ENCODE assay signal across 24 cellular contexts in the genomic region with DNA sequence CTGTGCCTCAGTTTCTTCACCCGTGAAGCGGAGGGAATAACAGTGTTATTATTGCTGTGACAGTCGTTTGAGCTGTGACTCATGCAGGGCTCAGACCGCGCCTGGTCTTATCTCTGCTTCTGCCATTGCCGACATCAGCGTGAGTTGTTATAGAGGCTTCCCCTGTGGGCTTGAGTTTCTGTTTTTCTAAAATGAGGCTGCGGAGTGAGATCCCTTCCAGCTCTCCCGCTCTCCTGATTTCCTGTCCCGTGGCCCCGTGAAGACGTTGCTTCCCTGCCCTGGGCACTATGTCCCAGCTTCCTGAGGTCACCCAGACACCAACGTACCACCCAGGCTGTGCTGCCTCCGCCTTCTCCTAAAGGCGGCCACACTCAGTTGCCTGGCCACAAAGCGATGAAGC.
A peak's percentile ranks its signal among the peaks of the same experiment; 100 is the strongest.
DNase-seq lines count a peak whose midpoint lies in the region; ATAC-seq and TF ChIP-seq lines count a peak whose summit lies in the region.
"Had no signal": no experiment of that assay in that cellular context is flagged by ENCODE, and none has a peak within 500 bp of the region (broad histone marks: within the 10 kb centered on the region; RNA-seq: fewer than 3 reads in every experiment).

No MANE protein-coding gene starts in this region.

- no peaks in the 10 kb centered on the region for H3K4me1 ChIP-seq in breast epithelium
- H3K4me1 ChIP-seq in Panc1 (ENCODE audit: control insufficient read depth, insufficient read depth, low read length), result no peaks in the 10 kb centered on the region
- H3K4me1 ChIP-seq in vagina, result no peaks in the 10 kb centered on the region
- H3K4me1 ChIP-seq: adrenal gland, gastrocnemius medialis, HAP-1, pancreas had no signal

- H3K36me3 ChIP-seq in breast epithelium (no peaks in the 10 kb centered on the region), Panc1 (ENCODE audit: control insufficient read depth, insufficient read depth, low read length) (no peaks in the 10 kb centered on the region), vagina (no peaks in the 10 kb centered on the region)
- H3K36me3 ChIP-seq: adrenal gland; BLaER1 treated with 17β-estradiol and CSF1 and Interleukin-3, amounts not matched to agents 10 nM and 100 nM; cardiac muscle cell; gastrocnemius medialis; HAP-1; pancreas had no signal

- POLR2A ChIA-PET in MCF 10A (lab: Yijun Ruan, JAX), result interaction anchor here (0.7 kb wide), 1 partner anchor 159 kb away, joined by 3 read pairs; no protein-coding TSS in a partner anchor
- POLR2A ChIA-PET in Panc1 (lab: Charles Lee), result interaction anchor here (0.6 kb wide), 1 partner anchor 151 kb away, joined by 5 read pairs; no protein-coding TSS in a partner anchor

- H3K36me3 Mint-ChIP-seq in MCF 10A (ENCODE audit: insufficient read depth, unreplicated experiment), result no peaks in the 10 kb centered on the region
- no peaks in the 10 kb centered on the region for H3K36me3 Mint-ChIP-seq in activated T-helper 2 cell treated with anti-CD3 and anti-CD28 coated beads, Interferon-gamma antibody, Interleukin-2, Interleukin-4, amounts not matched to agents 10 μg/mL and 5 μg/mL and 100 μg/mL, durations not matched to agents 14 hours and 24 hours and 36 hours (ENCODE audit: low read depth)
- H3K36me3 Mint-ChIP-seq: activated CD4-positive, alpha-beta memory T cell treated with anti-CD3 and anti-CD28 coated beads for 36 hours had no signal

- peaks cover 0 to 5% of the 10 kb centered on the region in 2 donors for H3K27me3 ChIP-seq in breast epithelium
- H3K27me3 ChIP-seq in Panc1 (ENCODE audit: control insufficient read depth, insufficient read depth, low read length), result no peaks in the 10 kb centered on the region; the same call in 1 of the 2 replicates
- H3K27me3 ChIP-seq in vagina, result no peaks in the 10 kb centered on the region
- H3K27me3 ChIP-seq: adrenal gland; BLaER1 treated with 17β-estradiol and CSF1 and Interleukin-3, amounts not matched to agents 10 nM and 100 nM; cardiac muscle cell; gastrocnemius medialis; pancreas had no signal

- DNase-seq in breast epithelium (ENCODE audit: low spot score in 2 of 2), result no peak
- no peak for DNase-seq in MCF 10A (ENCODE audit: unreplicated experiment)
- DNase-seq in Panc1 (ENCODE audit: low read depth, low spot score), result no peak
- peak; percentile 77 for DNase-seq in fibroblast of villous mesenchyme (ENCODE audit: low read depth)
- DNase-seq in vagina (ENCODE audit: extremely low spot score in 2 of 2), result no peak
- DNase-seq in activated T-helper 2 cell treated with anti-CD3 and anti-CD28 coated beads, Interferon-gamma antibody, Interleukin-2, Interleukin-4, amounts not matched to agents 10 μg/mL and 5 μg/mL and 100 μg/mL, durations not matched to agents 14 hours and 24 hours and 36 hours (ENCODE audit: low spot score), result no peak
- DNase-seq in NCI-H2196 treated with DMSO at 0.1 percent for 48 hours (lab: John Stamatoyannopoulos, UW; ENCODE audit: unreplicated experiment), result no peak
- DNase-seq: activated CD4-positive, alpha-beta memory T cell treated with anti-CD3 and anti-CD28 coated beads for 36 hours; activated gamma-delta T cell; adrenal gland; Calu3; dermis blood vessel endothelial cell; gastrocnemius medialis; natural killer cell; NCI-H1105; NCI-H524 treated with DMSO at 0.1 percent for 48 hours; pancreas; right cardiac atrium; stimulated activated CD8-positive, alpha-beta memory T cell treated with anti-CD3 and anti-CD28 coated beads, Interleukin-4, amount 100 ng/mL, for 48 hours had no signal

- intact Hi-C loops in breast epithelium (cut with DNase I; ENCODE audit: low total_unique reads) (no loop called here), MCF 10A (cut with micrococcal nuclease) (no loop called here), Panc1 (cut with micrococcal nuclease; ENCODE audit: unreplicated experiment) (no loop called here), vagina (cut with DNase I) (no loop called here)
- intact Hi-C loops in activated T-helper 2 cell treated with anti-CD3 and anti-CD28 coated beads, Interferon-gamma antibody, Interleukin-2, Interleukin-4, amounts not matched to agents 10 μg/mL and 5 μg/mL and 100 μg/mL, durations not matched to agents 14 hours and 24 hours and 36 hours (cut with micrococcal nuclease), result no loop called here

- no peaks in the 10 kb centered on the region for H3K9me3 Mint-ChIP-seq in MCF 10A (ENCODE audit: unreplicated experiment)
- no peaks in the 10 kb centered on the region for H3K9me3 Mint-ChIP-seq in activated T-helper 2 cell treated with anti-CD3 and anti-CD28 coated beads, Interferon-gamma antibody, Interleukin-2, Interleukin-4, amounts not matched to agents 10 μg/mL and 5 μg/mL and 100 μg/mL, durations not matched to agents 14 hours and 24 hours and 36 hours
- H3K9me3 Mint-ChIP-seq: natural killer cell had no signal

- H3K27ac ChIP-seq in breast epithelium (no peak overlapping the region), Panc1 (ENCODE audit: low read length) (no peak overlapping the region), vagina (peak overlapping the region; percentile 31)
- H3K27ac ChIP-seq: adrenal gland; BLaER1 treated with 17β-estradiol and CSF1 and Interleukin-3, amounts not matched to agents 10 nM and 100 nM; cardiac muscle cell; gastrocnemius medialis; KMS-11; pancreas had no signal

- no peak for TF ChIP-seq CTCF in breast epithelium (IDR thresholded peaks at IDR 0.05)
- no peak for TF ChIP-seq CTCF in MCF 10A (IDR thresholded peaks at IDR 0.05; ENCODE audit: unreplicated experiment)
- no peak for TF ChIP-seq CTCF in Panc1 (IDR thresholded peaks at IDR 0.05)
- TF ChIP-seq CTCF in fibroblast of villous mesenchyme (IDR thresholded peaks at IDR 0.05; ENCODE audit: insufficient read depth, low read depth, low read length), result no peak
- no peak for TF ChIP-seq CTCF in vagina (IDR thresholded peaks at IDR 0.05)

- TF ChIP-seq POLR2A in breast epithelium (IDR thresholded peaks at IDR 0.05), result no peak
- no peak for TF ChIP-seq POLR2A in vagina (IDR thresholded peaks at IDR 0.05)

- BruUV-seq in MCF 10A (replicated peaks; lab: Mats Ljungman, UMichigan), result no TSS peak
- no TSS peak for BruUV-seq in Panc1 (replicated peaks; lab: Mats Ljungman, UMichigan)

- H3K9me3 ChIP-seq in breast epithelium, result peaks cover 10 to 34% of the 10 kb centered on the region in 2 donors
- H3K9me3 ChIP-seq in Panc1 (ENCODE audit: control insufficient read depth, insufficient read depth, low read depth, low read length), result peaks cover 7% of the 10 kb centered on the region; the same call in 1 of the 2 replicates
- peaks cover 4% of the 10 kb centered on the region for H3K9me3 ChIP-seq in vagina
- H3K9me3 ChIP-seq: adrenal gland had no signal

- ATAC-seq in Panc1 (peak; percentile 51; the same call in 1 of the 2 replicates), GM19397 (IDR thresholded peaks at IDR 0.05; ENCODE audit: unreplicated experiment) (no peak)
- ATAC-seq: gastrocnemius medialis, natural killer cell, right cardiac atrium had no signal

- in situ Hi-C loops in Panc1 (cut with HindIII; ENCODE audit: low pct_unique_long_range_greater_than_20kb, low sequenced_read_pairs), result no loop called here

- no peak overlapping the region for H3K4me3 Mint-ChIP-seq in MCF 10A (ENCODE audit: unreplicated experiment)
- no peak overlapping the region for H3K4me3 Mint-ChIP-seq in activated T-helper 2 cell treated with anti-CD3 and anti-CD28 coated beads, Interferon-gamma antibody, Interleukin-2, Interleukin-4, amounts not matched to agents 10 μg/mL and 5 μg/mL and 100 μg/mL, durations not matched to agents 14 hours and 24 hours and 36 hours (ENCODE audit: low read depth)
- H3K4me3 Mint-ChIP-seq: activated CD4-positive, alpha-beta memory T cell treated with anti-CD3 and anti-CD28 coated beads for 36 hours; natural killer cell had no signal

- H3K27me3 Mint-ChIP-seq in MCF 10A (ENCODE audit: insufficient read depth, unreplicated experiment), result peaks cover 10% of the 10 kb centered on the region
- H3K27me3 Mint-ChIP-seq in activated T-helper 2 cell treated with anti-CD3 and anti-CD28 coated beads, Interferon-gamma antibody, Interleukin-2, Interleukin-4, amounts not matched to agents 10 μg/mL and 5 μg/mL and 100 μg/mL, durations not matched to agents 14 hours and 24 hours and 36 hours (ENCODE audit: low read depth), result peaks cover 1% of the 10 kb centered on the region
- H3K27me3 Mint-ChIP-seq: activated CD4-positive, alpha-beta memory T cell treated with anti-CD3 and anti-CD28 coated beads for 36 hours had no signal

- CTCF ChIA-PET in MCF 10A (lab: Yijun Ruan, JAX) (interaction anchor here (0.5 to 2.2 kb wide), 4 partner anchors 14 to 987 kb away, joined by 3 to 11 read pairs (median 4); no protein-coding TSS in a partner anchor), Panc1 (lab: Charles Lee) (no interaction called here)

- peaks cover 8% of the 10 kb centered on the region for H3K4me1 Mint-ChIP-seq in MCF 10A (ENCODE audit: insufficient read depth, unreplicated experiment)
- H3K4me1 Mint-ChIP-seq in activated T-helper 2 cell treated with anti-CD3 and anti-CD28 coated beads, Interferon-gamma antibody, Interleukin-2, Interleukin-4, amounts not matched to agents 10 μg/mL and 5 μg/mL and 100 μg/mL, durations not matched to agents 14 hours and 24 hours and 36 hours (ENCODE audit: low read depth), result no peaks in the 10 kb centered on the region
- H3K4me1 Mint-ChIP-seq: natural killer cell had no signal

- H3K4me3 ChIP-seq in breast epithelium (peak overlapping the region in 2 of 3 donors; percentile 11 to 14), Panc1 (ENCODE audit: low read depth in 2 of 2, low read length in 2 of 2) (no peak overlapping the region), fibroblast of villous mesenchyme (ENCODE audit: low read depth, low read length) (peak overlapping the region; percentile 35), vagina (no peak overlapping the region)
- H3K4me3 ChIP-seq: adrenal gland; BLaER1 treated with 17β-estradiol and CSF1 and Interleukin-3, amounts not matched to agents 10 nM and 100 nM; cardiac muscle cell; gastrocnemius medialis; HAP-1; pancreas had no signal

- no peak overlapping the region for H3K27ac Mint-ChIP-seq in MCF 10A (ENCODE audit: low read depth, unreplicated experiment)
- no peak overlapping the region for H3K27ac Mint-ChIP-seq in activated T-helper 2 cell treated with anti-CD3 and anti-CD28 coated beads, Interferon-gamma antibody, Interleukin-2, Interleukin-4, amounts not matched to agents 10 μg/mL and 5 μg/mL and 100 μg/mL, durations not matched to agents 14 hours and 24 hours and 36 hours
- H3K27ac Mint-ChIP-seq: activated CD4-positive, alpha-beta memory T cell treated with anti-CD3 and anti-CD28 coated beads for 36 hours; natural killer cell had no signal

Comparison
In these comparisons a context has a peak if more than half of its experiments do, and no peak if none do; other contexts are left out.
1. H3K4me3 ChIP-seq: peak in breast epithelium (2 of 3) and fibroblast of villous mesenchyme (single experiment); none in Panc1 (0 of 2) and vagina (0 of 2).